ENCODE assay signal across 8 cellular contexts in genomic region chr15:75648156-75649000, GRCh38. TPM values are rescaled to one million over a fixed set of nuclear protein-coding genes. Genes with fewer than 3 reads are reported as not detected.
DNase-seq lines count a peak whose midpoint lies in the region; ATAC-seq, FAIRE-seq and TF ChIP-seq lines count a peak whose summit lies in the region.

No MANE protein-coding gene starts in this region.

- H3K9me3 Mint-ChIP-seq in CD4-positive, CD25-positive, alpha-beta regulatory T cell: no peaks in the 10 kb centered on the region

- H3K9me3 ChIP-seq in CD4-positive, CD25-positive, alpha-beta regulatory T cell (ENCODE audit: control insufficient read depth in 2 of 2, low read length in 2 of 2): no peaks in the 10 kb centered on the region
- H3K9me3 ChIP-seq in MG63 (no peaks in the 10 kb centered on the region), HepG2 (ENCODE audit: low read length) (no peaks in the 10 kb centered on the region)

- ATAC-seq in CD4-positive, CD25-positive, alpha-beta regulatory T cell (ENCODE audit: low read depth in 2 of 2): no peak
- ATAC-seq in HepG2 (peak; percentile 64), GM21737 (IDR thresholded peaks at IDR 0.05; ENCODE audit: unreplicated experiment) (no peak)

- 0% methylated on average over 17 of the region's 34 CpGs for WGBS in HepG2 (ENCODE audit: low lambda C conversion rate)

- H3K27me3 ChIP-seq in CD4-positive, CD25-positive, alpha-beta regulatory T cell (ENCODE audit: control insufficient read depth, insufficient read depth, low read length): peaks cover 3% of the 10 kb centered on the region
- H3K27me3 ChIP-seq in MG63: no peaks in the 10 kb centered on the region
- peaks cover 0 to 2% of the 10 kb centered on the region in 2 experiments; a peak in 1 of 5 replicates for H3K27me3 ChIP-seq in HepG2 (ENCODE audit: control insufficient read depth in 1 of 2, insufficient read depth in 2 of 2, low read length in 2 of 2)

- H3K27ac ChIP-seq in CD4-positive, CD25-positive, alpha-beta regulatory T cell (ENCODE audit: insufficient read depth, low read length, poor library complexity, severe bottlenecking): peak overlapping the region; percentile 47
- H3K27ac ChIP-seq in HepG2 (ENCODE audit: extremely low read length, insufficient read depth, low read length): peak overlapping the region; percentile 98

- H3K4me3 Mint-ChIP-seq in CD4-positive, CD25-positive, alpha-beta regulatory T cell: peak overlapping the region; percentile 85 to 90 (median 88)

- H3K4me1 Mint-ChIP-seq in CD4-positive, CD25-positive, alpha-beta regulatory T cell: peaks cover 0 to 53% (median 33%) of the 10 kb centered on the region in 4 donors

- H3K27ac Mint-ChIP-seq in CD4-positive, CD25-positive, alpha-beta regulatory T cell: peak overlapping the region in 2 of 3 donors; percentile 38 to 60

- H3K79me2 ChIP-seq in HepG2 (ENCODE audit: insufficient read depth, low read length): peaks cover 59% of the 10 kb centered on the region

- H3K36me3 ChIP-seq in CD4-positive, CD25-positive, alpha-beta regulatory T cell (ENCODE audit: control insufficient read depth, insufficient read depth, low read length): no peaks in the 10 kb centered on the region
- H3K36me3 ChIP-seq in MG63: peaks cover 37% of the 10 kb centered on the region
- peaks cover 0 to under 1% of the 10 kb centered on the region in 2 experiments; a peak in 1 of 5 replicates for H3K36me3 ChIP-seq in HepG2 (replicated peaks in 1 of 2; ENCODE audit: control insufficient read depth in 1 of 2, insufficient read depth in 2 of 2, low read length in 2 of 2)

- CTCF ChIA-PET in HepG2 (lab: Yijun Ruan, JAX; ENCODE audit: low intra/inter-chr PET ratio, low total read pairs): no interaction called here

- BruUV-seq in HepG2 (replicated peaks; lab: Mats Ljungman, UMichigan): TSS peak; percentile 63

- intact Hi-C loops in HepG2 (cut with micrococcal nuclease; ENCODE audit: unreplicated experiment): loop anchor here (2.0 kb wide), 1 partner anchor 34 kb away; no protein-coding TSS in a partner anchor

- H3K9ac ChIP-seq in HepG2 (ENCODE audit: insufficient read depth, low read depth, low read length): peak overlapping the region; percentile 89

- POLR2A ChIA-PET in HepG2 (lab: Yijun Ruan, JAX): interaction anchor here (1.0 to 2.6 kb wide), 17 partner anchors 10 to 280 kb away, joined by 3 to 39 read pairs (median 7); partner anchors contain the start of genes IMP3, MAN2C1, PTPN9 and SIN3A

- H3K36me3 Mint-ChIP-seq in CD4-positive, CD25-positive, alpha-beta regulatory T cell: no peaks in the 10 kb centered on the region

- DNase-seq in CD4-positive, CD25-positive, alpha-beta regulatory T cell: no peak
- peak; percentile 49 for DNase-seq in MG63
- DNase-seq in cerebellum (ENCODE audit: low spot score): peak; percentile 36
- DNase-seq in HepG2 (ENCODE audit: low spot score): peak; percentile 63
- DNase-seq in superior temporal gyrus (ENCODE audit: extremely low spot score): peak; percentile 18
- no peak for DNase-seq in NCI-H187 treated with DMSO at 0.1 percent for 48 hours (lab: John Stamatoyannopoulos, UW)
- no peak for DNase-seq in stimulated activated CD4-positive, alpha-beta T cell treated with anti-CD3 and anti-CD28 coated beads, Interleukin-4, amount 100 ng/mL, for 1 hour

- H3K4me1 ChIP-seq in CD4-positive, CD25-positive, alpha-beta regulatory T cell (ENCODE audit: control insufficient read depth, insufficient read depth, low read length, poor library complexity, severe bottlenecking): peaks cover 32% of the 10 kb centered on the region
- H3K4me1 ChIP-seq in HepG2 (ENCODE audit: insufficient read depth, low read length): peaks cover 58% of the 10 kb centered on the region

- peak overlapping the region; percentile 97 for H3K4me2 ChIP-seq in HepG2 (ENCODE audit: low read depth, low read length)

- TF ChIP-seq CTCF in HepG2 (CRISPR knock-in tag; IDR thresholded peaks at IDR 0.05): no peak

- peak in 1 of 2 experiments; percentile 54; a peak in 1 of 4 replicates for TF ChIP-seq POLR2A in HepG2 (IDR thresholded peaks at IDR 0.05; ENCODE audit: insufficient read depth in 1 of 2, low read depth in 2 of 2, low read length in 2 of 2)

- H3K27me3 Mint-ChIP-seq in CD4-positive, CD25-positive, alpha-beta regulatory T cell: no peaks in the 10 kb centered on the region

- peaks cover 9% of the 10 kb centered on the region for H4K20me1 ChIP-seq in HepG2 (ENCODE audit: insufficient read depth, low read length)

- H3K4me3 ChIP-seq in CD4-positive, CD25-positive, alpha-beta regulatory T cell (ENCODE audit: low read depth, low read length): peak overlapping the region; percentile 60
- H3K4me3 ChIP-seq in MG63: peak overlapping the region; percentile 76
- peak overlapping the region; percentile 83 to 96 (median 93) for H3K4me3 ChIP-seq in HepG2 (replicated peaks in 1 of 3; ENCODE audit: insufficient read depth in 1 of 3, low read depth in 2 of 3, low read length in 3 of 3)

- H2AFZ ChIP-seq in HepG2 (ENCODE audit: low read length): no peak overlapping the region

- TF ChIP-seq RAD21 in HepG2 (CRISPR knock-in tag; IDR thresholded peaks at IDR 0.05): no peak

- in situ Hi-C loops in HepG2 (cut with HindIII; ENCODE audit: extremely low pct_ligation_motif_present, low pct_unique_long_range_greater_than_20kb): loop anchor here (5.0 to 10.0 kb wide), 2 partner anchors 34 to 284 kb away; partner anchors contain the start of gene MAN2C1

- TF ChIP-seq EP300 in HepG2 (IDR thresholded peaks at IDR 0.05; ENCODE audit: low read depth in 2 of 2, low read length in 2 of 2) (no peak), HepG2 (CRISPR knock-in tag; IDR thresholded peaks at IDR 0.05; ENCODE audit: borderline replicate concordance) (no peak)

- FAIRE-seq in HepG2 (lab: Jason Lieb, UNC): peak; percentile 59

RNA-seq across cellular contexts. Expression of gene SNX33, which starts 0.7 kb away (rescaled TPM):
- 2.1 TPM for total RNA-seq in CD4-positive, CD25-positive, alpha-beta regulatory T cell
- 1 to 10 TPM in 1 of 4 donors, under 1 TPM in 3; 0.03 to 1.0 (median 0.53) TPM for polyA plus RNA-seq in CD4-positive, CD25-positive, alpha-beta regulatory T cell
- 13.4 and 20.8 TPM in 2 replicates for total RNA-seq in MG63 (2014; rRNA removed; shearing (Covaris generic); ENCODE audit: low replicate concordance)
- total RNA-seq in cerebellum: 4.3 TPM
- 10.8 and 11.0 TPM in 2 replicates for total RNA-seq in HepG2 (2016; rRNA removed; fragmentation: Illumina TruSeq; extraction: Trizol)
- 0.71 and 0.91 TPM in 2 replicates for total RNA-seq in HepG2 (2016; cell fraction: cytosol; rRNA removed; fragmentation: Illumina TruSeq; extraction: Trizol; ENCODE audit: low read depth)
- 7.9 and 10.3 TPM in 2 replicates for total RNA-seq in HepG2 (2016; cell fraction: insoluble cytoplasmic fraction; rRNA removed; fragmentation: Illumina TruSeq; extraction: Trizol)
- total RNA-seq in HepG2 (2016; cell fraction: membrane; rRNA removed; fragmentation: Illumina TruSeq; extraction: Trizol): 3.9 and 4.8 TPM in 2 replicates
- total RNA-seq in HepG2 (2016; cell fraction: nucleus; rRNA removed; fragmentation: Illumina TruSeq; extraction: Trizol): 10.1 and 11.4 TPM in 2 replicates
- polyA plus RNA-seq in HepG2 (2011; rRNA removed): 11.6 and 18.9 TPM in 2 replicates
- polyA plus RNA-seq in HepG2 (2011; cell fraction: cytosol; rRNA removed): 9.3 and 11.8 TPM in 2 replicates
- polyA plus RNA-seq in HepG2 (2011; cell fraction: nucleus; rRNA removed): 50.4 and 52.6 TPM in 2 replicates
- 12.7 and 13.6 TPM in 2 replicates for polyA plus RNA-seq in HepG2 (2012)
- 0.63 and 0.86 TPM in 2 replicates for polyA plus RNA-seq in HepG2 (2016; cell fraction: cytosol; fragmentation: Illumina TruSeq; extraction: Trizol; ENCODE audit: low read depth)
- polyA plus RNA-seq in HepG2 (2016; cell fraction: insoluble cytoplasmic fraction; fragmentation: Illumina TruSeq; extraction: Trizol; ENCODE audit: low read depth): 9.7 and 12.3 TPM in 2 replicates
- polyA plus RNA-seq in HepG2 (2016; cell fraction: membrane; fragmentation: Illumina TruSeq; extraction: Trizol; ENCODE audit: low read depth): 2.5 and 3.6 TPM in 2 replicates
- polyA plus RNA-seq in HepG2 (2016; cell fraction: nucleus; fragmentation: Illumina TruSeq; extraction: Trizol; ENCODE audit: insufficient read depth, low read depth): 19.1 and 19.2 TPM in 2 replicates
- 26.7 and 38.9 TPM in 2 replicates for polyA minus RNA-seq in HepG2 (2011; rRNA and poly(A)+ RNA removed; ENCODE audit: low replicate concordance)
- 13.9 and 19.9 TPM in 2 replicates for polyA minus RNA-seq in HepG2 (2011; cell fraction: cytosol; rRNA and poly(A)+ RNA removed)
- polyA minus RNA-seq in HepG2 (2011; cell fraction: nucleus; rRNA and poly(A)+ RNA removed): 21.4 and 25.6 TPM in 2 replicates

RNA-seq across cellular contexts. Expression of gene IMP3, which starts 8.4 kb away (rescaled TPM):
- total RNA-seq in CD4-positive, CD25-positive, alpha-beta regulatory T cell: 40.5 TPM
- polyA plus RNA-seq in CD4-positive, CD25-positive, alpha-beta regulatory T cell: 100 to 1,000 TPM; 216 to 303 (median 283) TPM
- total RNA-seq in MG63 (2014; rRNA removed; shearing (Covaris generic); ENCODE audit: low replicate concordance): 122 and 150 TPM in 2 replicates
- total RNA-seq in cerebellum: 26.3 TPM
- total RNA-seq in HepG2 (2016; rRNA removed; fragmentation: Illumina TruSeq; extraction: Trizol): 143 and 165 TPM in 2 replicates
- total RNA-seq in HepG2 (2016; cell fraction: cytosol; rRNA removed; fragmentation: Illumina TruSeq; extraction: Trizol; ENCODE audit: low read depth): 53.3 and 58.3 TPM in 2 replicates
- total RNA-seq in HepG2 (2016; cell fraction: insoluble cytoplasmic fraction; rRNA removed; fragmentation: Illumina TruSeq; extraction: Trizol): 140 and 190 TPM in 2 replicates
- 89.4 and 101 TPM in 2 replicates for total RNA-seq in HepG2 (2016; cell fraction: membrane; rRNA removed; fragmentation: Illumina TruSeq; extraction: Trizol)
- total RNA-seq in HepG2 (2016; cell fraction: nucleus; rRNA removed; fragmentation: Illumina TruSeq; extraction: Trizol): 53.0 and 64.9 TPM in 2 replicates
- 38.3 and 40.4 TPM in 2 replicates for polyA plus RNA-seq in HepG2 (2011; rRNA removed)
- polyA plus RNA-seq in HepG2 (2011; cell fraction: cytosol; rRNA removed): 55.6 and 80.6 TPM in 2 replicates
- 36.4 and 36.8 TPM in 2 replicates for polyA plus RNA-seq in HepG2 (2011; cell fraction: nucleus; rRNA removed)
- polyA plus RNA-seq in HepG2 (2012): 33.6 and 51.6 TPM in 2 replicates
- 32.6 and 40.1 TPM in 2 replicates for polyA plus RNA-seq in HepG2 (2016; cell fraction: cytosol; fragmentation: Illumina TruSeq; extraction: Trizol; ENCODE audit: low read depth)
- 146 and 162 TPM in 2 replicates for polyA plus RNA-seq in HepG2 (2016; cell fraction: insoluble cytoplasmic fraction; fragmentation: Illumina TruSeq; extraction: Trizol; ENCODE audit: low read depth)
- polyA plus RNA-seq in HepG2 (2016; cell fraction: membrane; fragmentation: Illumina TruSeq; extraction: Trizol; ENCODE audit: low read depth): 51.8 and 60.0 TPM in 2 replicates
- polyA plus RNA-seq in HepG2 (2016; cell fraction: nucleus; fragmentation: Illumina TruSeq; extraction: Trizol; ENCODE audit: insufficient read depth, low read depth): 76.9 and 83.4 TPM in 2 replicates
- 38.2 and 47.6 TPM in 2 replicates for polyA minus RNA-seq in HepG2 (2011; rRNA and poly(A)+ RNA removed; ENCODE audit: low replicate concordance)
- 32.0 and 35.4 TPM in 2 replicates for polyA minus RNA-seq in HepG2 (2011; cell fraction: cytosol; rRNA and poly(A)+ RNA removed)
- 17.8 and 21.0 TPM in 2 replicates for polyA minus RNA-seq in HepG2 (2011; cell fraction: nucleus; rRNA and poly(A)+ RNA removed)

RNA-seq across cellular contexts. Expression of gene SNUPN, which starts 22.9 kb away (rescaled TPM):
- total RNA-seq in CD4-positive, CD25-positive, alpha-beta regulatory T cell: 13.8 TPM
- polyA plus RNA-seq in CD4-positive, CD25-positive, alpha-beta regulatory T cell: 10 to 100 TPM; 26.4 to 36.9 (median 31.1) TPM
- 42.5 and 58.5 TPM in 2 replicates for total RNA-seq in MG63 (2014; rRNA removed; shearing (Covaris generic); ENCODE audit: low replicate concordance)
- total RNA-seq in cerebellum (16.5 TPM), HepG2 (2016; rRNA removed; fragmentation: Illumina TruSeq; extraction: Trizol) (16.4 and 18.3 TPM in 2 replicates)
- total RNA-seq in HepG2 (2016; cell fraction: cytosol; rRNA removed; fragmentation: Illumina TruSeq; extraction: Trizol; ENCODE audit: low read depth): 6.8 and 7.2 TPM in 2 replicates
- total RNA-seq in HepG2 (2016; cell fraction: insoluble cytoplasmic fraction; rRNA removed; fragmentation: Illumina TruSeq; extraction: Trizol): 15.6 and 16.3 TPM in 2 replicates
- total RNA-seq in HepG2 (2016; cell fraction: membrane; rRNA removed; fragmentation: Illumina TruSeq; extraction: Trizol): 12.1 and 13.5 TPM in 2 replicates
- total RNA-seq in HepG2 (2016; cell fraction: nucleus; rRNA removed; fragmentation: Illumina TruSeq; extraction: Trizol): 6.7 and 7.2 TPM in 2 replicates
- 7.6 and 9.0 TPM in 2 replicates for polyA plus RNA-seq in HepG2 (2011; rRNA removed)
- 6.7 and 7.3 TPM in 2 replicates for polyA plus RNA-seq in HepG2 (2011; cell fraction: cytosol; rRNA removed)
- 4.2 and 4.4 TPM in 2 replicates for polyA plus RNA-seq in HepG2 (2011; cell fraction: nucleus; rRNA removed)
- 6.0 and 8.6 TPM in 2 replicates for polyA plus RNA-seq in HepG2 (2012)
- 4.4 and 6.8 TPM in 2 replicates for polyA plus RNA-seq in HepG2 (2016; cell fraction: cytosol; fragmentation: Illumina TruSeq; extraction: Trizol; ENCODE audit: low read depth)
- 19.3 and 20.4 TPM in 2 replicates for polyA plus RNA-seq in HepG2 (2016; cell fraction: insoluble cytoplasmic fraction; fragmentation: Illumina TruSeq; extraction: Trizol; ENCODE audit: low read depth)
- 8.3 and 9.4 TPM in 2 replicates for polyA plus RNA-seq in HepG2 (2016; cell fraction: membrane; fragmentation: Illumina TruSeq; extraction: Trizol; ENCODE audit: low read depth)
- polyA plus RNA-seq in HepG2 (2016; cell fraction: nucleus; fragmentation: Illumina TruSeq; extraction: Trizol; ENCODE audit: insufficient read depth, low read depth): 10.9 and 12.9 TPM in 2 replicates
- polyA minus RNA-seq in HepG2 (2011; rRNA and poly(A)+ RNA removed; ENCODE audit: low replicate concordance): 5.9 and 26.5 TPM in 2 replicates
- polyA minus RNA-seq in HepG2 (2011; cell fraction: cytosol; rRNA and poly(A)+ RNA removed): 4.9 and 5.9 TPM in 2 replicates
- polyA minus RNA-seq in HepG2 (2011; cell fraction: nucleus; rRNA and poly(A)+ RNA removed): 8.1 and 9.9 TPM in 2 replicates

Comparison
In these comparisons a context has a peak if more than half of its experiments do, and no peak if none do; other contexts are left out.
1. DNase-seq: peak in MG63 (single experiment), cerebellum (single experiment), HepG2 (single experiment) and superior temporal gyrus (single experiment); none in CD4-positive, CD25-positive, alpha-beta regulatory T cell (0 of 3), NCI-H187 treated with DMSO at 0.1 percent for 48 hours (single experiment) and stimulated activated CD4-positive, alpha-beta T cell treated with anti-CD3 and anti-CD28 coated beads, Interleukin-4, amount 100 ng/mL, for 1 hour (single experiment).
2. Peak in every context shown above with its lines, with median percentiles within 50 percentile points of each other: H3K4me3 ChIP-seq.